Comparison of ENCODE assay signal across 8 cellular contexts in genomic region chr22:19853879-19854777, GRCh38. TPM values are rescaled to one million over a fixed set of nuclear protein-coding genes. Genes with fewer than 3 reads are reported as not detected.
DNase-seq lines count a peak whose midpoint lies in the region; ATAC-seq and TF ChIP-seq lines count a peak whose summit lies in the region.

No MANE protein-coding gene starts in this region.

- H3K36me3 ChIP-seq in A673 (ENCODE audit: insufficient read depth, low read length, poor library complexity, severe bottlenecking) (peaks cover 27% of the 10 kb centered on the region), Loucy (ENCODE audit: insufficient read depth, low read length) (peaks cover 21% of the 10 kb centered on the region; the same call in 1 of the 2 replicates), breast epithelium (no peaks in the 10 kb centered on the region), stomach (peaks cover 17 to 31% (median 30%) of the 10 kb centered on the region in 4 donors)

- peak overlapping the region; percentile 99 for H3K9ac ChIP-seq in Loucy (ENCODE audit: low read depth, low read length, poor library complexity, severe bottlenecking)

- no peaks in the 10 kb centered on the region for H3F3A ChIP-seq in Loucy (ENCODE audit: low read depth)

- POLR2A ChIA-PET in A673 (lab: Charles Lee; ENCODE audit: low non-redundant PET), result no interaction called here

- peak overlapping the region; percentile 55; the same call in 1 of the 2 replicates for H2AFZ ChIP-seq in Loucy (ENCODE audit: low read length)

- DNase-seq in A673 (ENCODE audit: low spot score) (no peak), breast epithelium (ENCODE audit: low spot score in 2 of 2) (peak in 1 of 2 donors; percentile 18), left lobe of liver (ENCODE audit: low spot score) (peak; percentile 52), stomach (peak; percentile 25), superior temporal gyrus (ENCODE audit: extremely low spot score) (no peak), OCI-M2 (lab: John Stamatoyannopoulos, UW; ENCODE audit: unreplicated experiment) (no peak)

- no peak for TF ChIP-seq EP300 in stomach (IDR thresholded peaks at IDR 0.05)

- intact Hi-C loops in A673 (cut with micrococcal nuclease; ENCODE audit: unreplicated experiment) (no loop called here), breast epithelium (cut with DNase I; ENCODE audit: low total_unique reads) (no loop called here), stomach (cut with DNase I; ENCODE audit: low total_unique reads) (no loop called here)

- TF ChIP-seq POLR2A in breast epithelium (IDR thresholded peaks at IDR 0.05), result no peak
- no peak for TF ChIP-seq POLR2A in stomach (IDR thresholded peaks at IDR 0.05)

- TF ChIP-seq CTCF in A673 (conservative IDR thresholded peaks at IDR 0.05; ENCODE audit: low read depth, low read length) (no peak), Loucy (conservative IDR thresholded peaks at IDR 0.05; ENCODE audit: low read length) (no peak), breast epithelium (IDR thresholded peaks at IDR 0.05) (peak in 1 of 3 donors; percentile 15), stomach (IDR thresholded peaks at IDR 0.05) (no peak)

- peak overlapping the region; percentile 97 for H3K4me2 ChIP-seq in Loucy (ENCODE audit: low read depth, low read length, poor library complexity, severe bottlenecking)

- peaks cover 11% of the 10 kb centered on the region for H3K4me1 ChIP-seq in A673 (ENCODE audit: insufficient read depth, low read length, poor library complexity, severe bottlenecking)
- H3K4me1 ChIP-seq in Loucy (ENCODE audit: insufficient read depth, low read length, poor library complexity, severe bottlenecking), result peaks cover 38% of the 10 kb centered on the region
- H3K4me1 ChIP-seq in breast epithelium, result peaks cover 15 to 34% of the 10 kb centered on the region in 2 donors
- peaks cover 42 to 60% (median 53%) of the 10 kb centered on the region in 4 donors for H3K4me1 ChIP-seq in stomach

- ATAC-seq in GM19328 (IDR thresholded peaks at IDR 0.05; ENCODE audit: unreplicated experiment) (peak; percentile 2), left lobe of liver (peak; percentile 6)

- no peaks in the 10 kb centered on the region for H3K27me3 ChIP-seq in A673 (replicated peaks; ENCODE audit: insufficient read depth, low read depth, low read length, poor library complexity)
- H3K27me3 ChIP-seq in Loucy (ENCODE audit: insufficient read depth, low read length, poor library complexity, severe bottlenecking), result peaks cover 5% of the 10 kb centered on the region
- no peaks in the 10 kb centered on the region for H3K27me3 ChIP-seq in breast epithelium
- no peaks in the 10 kb centered on the region for H3K27me3 ChIP-seq in stomach

- H4K20me1 ChIP-seq in Loucy (ENCODE audit: insufficient read depth, low read length, poor library complexity, severe bottlenecking), result peaks cover 44% of the 10 kb centered on the region

- H3K27ac ChIP-seq in A673 (ENCODE audit: low read depth, low read length, poor library complexity, severe bottlenecking) (peak overlapping the region; percentile 95), breast epithelium (peak overlapping the region; percentile 90 to 97), stomach (peak overlapping the region; percentile 87 to 95 (median 94))

- peaks cover 83% of the 10 kb centered on the region for H3K79me2 ChIP-seq in Loucy (ENCODE audit: insufficient read depth, low read length)

- 1% methylated on average over 11 to 49 of the region's 49 CpGs for WGBS in stomach, 5 donors

- no TSS peak for BruUV-seq in A673 (replicated peaks; lab: Mats Ljungman, UMichigan)

- H3K4me3 ChIP-seq in A673 (ENCODE audit: low read depth, low read length, poor library complexity, severe bottlenecking) (peak overlapping the region; percentile 96), Loucy (ENCODE audit: low read length, poor library complexity, severe bottlenecking) (peak overlapping the region; percentile 96), breast epithelium (peak overlapping the region; percentile 80 to 94 (median 93)), stomach (peak overlapping the region; percentile 80 to 87 (median 84))

- H3K9me3 ChIP-seq in A673 (ENCODE audit: low read depth, low read length, poor library complexity, severe bottlenecking), result no peaks in the 10 kb centered on the region
- H3K9me3 ChIP-seq in Loucy (ENCODE audit: insufficient read depth, low read depth, low read length), result no peaks in the 10 kb centered on the region
- no peaks in the 10 kb centered on the region for H3K9me3 ChIP-seq in breast epithelium
- H3K9me3 ChIP-seq in stomach, result no peaks in the 10 kb centered on the region

- CTCF ChIA-PET in A673 (lab: Charles Lee), result interaction anchor here (0.6 kb wide), 1 partner anchor 100 kb away, joined by 4 read pairs; no protein-coding TSS in a partner anchor

- no peaks in the 10 kb centered on the region for H3K9me2 ChIP-seq in Loucy (replicated peaks; ENCODE audit: low read depth, low read length)

RNA-seq across cellular contexts. Expression of gene GNB1L, which starts 0.5 kb away (rescaled TPM):
- total RNA-seq in A673 (2021) (17.8 and 17.9 TPM in 2 replicates), breast epithelium (1 to 10 TPM; 5.6 to 8.2 (median 6.3) TPM), left lobe of liver (4.3 TPM), stomach (1 to 10 TPM in 2 of 5 donors, under 1 TPM in 2, not detected in 1; 0.29 to 4.1 (median 1.7) TPM)
- 1 to 10 TPM; 1.8 to 6.8 (median 3.2) TPM for polyA plus RNA-seq in stomach

RNA-seq across cellular contexts. Expression of gene RTL10, which starts 0.5 kb away (rescaled TPM):
- total RNA-seq in A673 (2021), result 22.7 and 25.6 TPM in 2 replicates
- total RNA-seq in breast epithelium, result 10 to 100 TPM in 2 of 3 donors, 1 to 10 TPM in 1; 6.7 to 21.5 (median 14.1) TPM
- total RNA-seq in left lobe of liver, result 9.4 TPM
- total RNA-seq in stomach, result 10 to 100 TPM in 2 of 5 donors, 1 to 10 TPM in 3; 1.7 to 28.1 (median 8.7) TPM
- polyA plus RNA-seq in stomach, result 10 to 100 TPM in 1 of 3 donors, 1 to 10 TPM in 2; 5.2 to 12.1 (median 5.8) TPM

Comparison
In these comparisons a context has a peak if more than half of its experiments do, and no peak if none do; other contexts are left out.
1. DNase-seq: peak in left lobe of liver (single experiment) and stomach (single experiment); none in A673 (single experiment), superior temporal gyrus (single experiment) and OCI-M2 (single experiment).
2. Peak in every context shown above with its lines, with median percentiles within 50 percentile points of each other: H3K27ac ChIP-seq and H3K4me3 ChIP-seq.